Comparison of ENCODE assay signal across 11 cellular contexts in the genomic region with DNA sequence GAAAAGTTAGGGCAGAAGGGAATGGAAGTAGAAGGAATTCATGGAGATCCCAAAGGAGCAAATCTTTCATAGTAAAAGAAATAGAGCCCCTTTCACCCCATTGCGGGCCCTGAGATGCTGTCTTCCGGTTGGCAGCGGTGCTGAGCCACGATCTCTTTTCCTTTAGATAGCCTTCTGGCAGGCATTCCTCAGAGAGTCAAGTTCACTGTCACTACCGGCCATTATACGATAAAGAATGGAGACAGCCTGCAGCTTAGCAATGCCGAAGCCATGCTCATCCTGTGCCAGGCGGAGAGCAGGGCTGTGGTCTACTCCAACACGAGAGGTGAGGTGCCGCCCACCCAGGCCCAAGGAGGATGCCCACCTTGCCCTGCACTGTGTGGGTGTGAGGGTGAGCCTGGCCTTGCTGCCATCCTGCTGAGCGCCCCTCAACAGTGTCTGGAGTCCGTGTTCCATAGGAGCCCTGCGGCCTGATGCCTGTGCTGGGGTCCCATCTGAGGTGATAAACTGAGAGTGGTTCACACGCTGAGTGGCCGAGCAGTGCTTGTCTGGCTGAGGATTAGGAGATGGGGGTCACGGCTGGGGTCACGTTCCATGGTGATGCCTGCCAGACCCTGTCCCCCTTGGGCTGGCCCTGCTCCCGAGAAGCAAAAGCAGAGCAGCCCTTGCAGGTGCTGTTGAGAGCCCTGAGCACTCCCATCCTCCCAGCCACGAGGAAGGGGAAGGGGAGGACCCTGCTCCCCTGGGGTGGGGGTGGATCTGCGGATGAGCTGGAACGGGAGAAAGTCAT. TPM values are rescaled to one million over a fixed set of nuclear protein-coding genes. Genes with fewer than 3 reads are reported as not detected.
DNase-seq lines count a peak whose midpoint lies in the region; ATAC-seq, FAIRE-seq and TF ChIP-seq lines count a peak whose summit lies in the region.
"Had no signal": no experiment of that assay in that cellular context is flagged by ENCODE, and none has a peak within 500 bp of the region (broad histone marks: within the 10 kb centered on the region; RNA-seq: fewer than 3 reads in every experiment).

No MANE protein-coding gene starts in this region.

- no peaks in the 10 kb centered on the region for H3K27me3 ChIP-seq in SJSA1 (replicated peaks)
- H3K27me3 ChIP-seq: brain microvascular endothelial cell had no signal

- H3K4me3 ChIP-seq in SJSA1 = no peak overlapping the region
- no peak overlapping the region for H3K4me3 ChIP-seq in kidney (ENCODE audit: low read length in 2 of 2)

- intact Hi-C loops in kidney (cut with DNase I) = no loop called here

- H3K4me1 Mint-ChIP-seq in activated naive CD8-positive, alpha-beta T cell treated with anti-CD3 and anti-CD28 coated beads, Interleukin-2, amount 50 U/mL, for 24 hours = peaks cover 85% of the 10 kb centered on the region
- peaks cover 48% of the 10 kb centered on the region for H3K4me1 Mint-ChIP-seq in stimulated activated memory B cell treated with anti-CD40 and anti-IgM and Interleukin-4, amounts not matched to agents 10 μg/mL and 1 μg/mL and 100 μg/mL, for 72 hours

- FAIRE-seq in kidney (lab: Jason Lieb, UNC) (no peak), urothelium cell line (lab: Jason Lieb, UNC) (no peak)
- FAIRE-seq: keratinocyte had no signal

- H3K27ac Mint-ChIP-seq in activated naive CD8-positive, alpha-beta T cell treated with anti-CD3 and anti-CD28 coated beads, Interleukin-2, amount 50 U/mL, for 24 hours = peak overlapping the region; percentile 98
- peak overlapping the region; percentile 94 for H3K27ac Mint-ChIP-seq in stimulated activated memory B cell treated with anti-CD40 and anti-IgM and Interleukin-4, amounts not matched to agents 10 μg/mL and 1 μg/mL and 100 μg/mL, for 72 hours

- H3K9me3 Mint-ChIP-seq in activated naive CD8-positive, alpha-beta T cell treated with anti-CD3 and anti-CD28 coated beads, Interleukin-2, amount 50 U/mL, for 24 hours = no peaks in the 10 kb centered on the region
- no peaks in the 10 kb centered on the region for H3K9me3 Mint-ChIP-seq in stimulated activated memory B cell treated with anti-CD40 and anti-IgM and Interleukin-4, amounts not matched to agents 10 μg/mL and 1 μg/mL and 100 μg/mL, for 72 hours

- H3K4me3 Mint-ChIP-seq in activated naive CD8-positive, alpha-beta T cell treated with anti-CD3 and anti-CD28 coated beads, Interleukin-2, amount 50 U/mL, for 24 hours = no peak overlapping the region
- no peak overlapping the region for H3K4me3 Mint-ChIP-seq in stimulated activated memory B cell treated with anti-CD40 and anti-IgM and Interleukin-4, amounts not matched to agents 10 μg/mL and 1 μg/mL and 100 μg/mL, for 72 hours

- no peak overlapping the region for H3K9ac ChIP-seq in kidney (ENCODE audit: low read length in 2 of 2)
- H3K9ac ChIP-seq: SK-N-SH had no signal

- no peaks in the 10 kb centered on the region for H3K27me3 Mint-ChIP-seq in activated naive CD8-positive, alpha-beta T cell treated with anti-CD3 and anti-CD28 coated beads, Interleukin-2, amount 50 U/mL, for 24 hours
- H3K27me3 Mint-ChIP-seq in stimulated activated memory B cell treated with anti-CD40 and anti-IgM and Interleukin-4, amounts not matched to agents 10 μg/mL and 1 μg/mL and 100 μg/mL, for 72 hours = no peaks in the 10 kb centered on the region

- peak overlapping the region; percentile 64 for H3K27ac ChIP-seq in SJSA1
- H3K27ac ChIP-seq in kidney (ENCODE audit: low read depth in 2 of 2, low read length in 2 of 2) = no peak overlapping the region
- H3K27ac ChIP-seq: brain microvascular endothelial cell had no signal

- ATAC-seq in activated naive CD8-positive, alpha-beta T cell treated with anti-CD3 and anti-CD28 coated beads, Interleukin-2, amount 50 U/mL, for 24 hours = no peak
- no peak for ATAC-seq in stimulated activated memory B cell treated with anti-CD40 and anti-IgM and Interleukin-4, amounts not matched to agents 10 μg/mL and 1 μg/mL and 100 μg/mL, for 72 hours
- no peak for ATAC-seq in activated CD4-positive, CD25-positive, alpha-beta regulatory T cell treated with anti-CD3 and anti-CD28 coated beads, Interleukin-2, amount 50 U/mL, for 24 hours
- ATAC-seq in HG02970 (IDR thresholded peaks at IDR 0.05; ENCODE audit: low FRiP score, unreplicated experiment) = no peak

- DNase-seq in SJSA1 (ENCODE audit: low read depth in 1 of 2, low spot score in 2 of 2) (no peak), kidney (peak; percentile 72), urothelium cell line (ENCODE audit: low spot score) (no peak)
- no peak for DNase-seq in activated naive CD8-positive, alpha-beta T cell treated with anti-CD3 and anti-CD28 coated beads, Interleukin-2, amount 50 U/mL, for 24 hours
- DNase-seq: brain microvascular endothelial cell, NCI-H1048, SK-N-SH had no signal

- peaks cover 69% of the 10 kb centered on the region for H3K36me3 Mint-ChIP-seq in activated naive CD8-positive, alpha-beta T cell treated with anti-CD3 and anti-CD28 coated beads, Interleukin-2, amount 50 U/mL, for 24 hours (ENCODE audit: low read depth)
- peaks cover 85% of the 10 kb centered on the region for H3K36me3 Mint-ChIP-seq in stimulated activated memory B cell treated with anti-CD40 and anti-IgM and Interleukin-4, amounts not matched to agents 10 μg/mL and 1 μg/mL and 100 μg/mL, for 72 hours

- peaks cover 74% of the 10 kb centered on the region for H3K36me3 ChIP-seq in SJSA1
- peaks cover 5 to 27% of the 10 kb centered on the region in 2 donors for H3K36me3 ChIP-seq in kidney (ENCODE audit: control insufficient read depth in 1 of 2, insufficient read depth in 2 of 2, low read length in 2 of 2)

- no peak for TF ChIP-seq CTCF in kidney (IDR thresholded peaks at IDR 0.05; ENCODE audit: borderline replicate concordance, extremely low read depth, insufficient read depth)

- H3K9me3 ChIP-seq in SJSA1 (replicated peaks) (no peaks in the 10 kb centered on the region), kidney (ENCODE audit: control insufficient read depth in 1 of 2, low read length in 2 of 2) (no peaks in the 10 kb centered on the region)
- H3K9me3 ChIP-seq: SK-N-SH had no signal

- H3K4me1 ChIP-seq in SJSA1 (replicated peaks) (peaks cover 47% of the 10 kb centered on the region), kidney (ENCODE audit: control insufficient read depth in 1 of 2, insufficient read depth in 1 of 2, low read depth in 1 of 2, low read length in 2 of 2) (peaks cover 36 to 67% of the 10 kb centered on the region in 2 donors)

RNA-seq across cellular contexts. Expression of a gene that starts 20.4 kb away (rescaled TPM):
- 24.4 and 24.8 TPM in 2 replicates for total RNA-seq in SJSA1 (2014; rRNA removed; shearing (Covaris generic))
- total RNA-seq in kidney = 8.1 TPM
- polyA plus RNA-seq in kidney (ENCODE audit: insufficient read depth, low read depth, low replicate concordance) = 0.84 TPM

RNA-seq across cellular contexts. Expression of a gene that starts 46.7 kb away (rescaled TPM):
- 14.8 and 23.7 TPM in 2 replicates for total RNA-seq in SJSA1 (2014; rRNA removed; shearing (Covaris generic))
- total RNA-seq in kidney = 15.8 TPM
- 18.3 TPM for polyA plus RNA-seq in kidney (ENCODE audit: insufficient read depth, low read depth, low replicate concordance)
